In genomic region chr18:25805323-25805722, GRCh38 we compare ENCODE assay signal across 16 cellular contexts.
A peak's percentile ranks its signal among the peaks of the same experiment; 100 is the strongest.
DNase-seq lines count a peak whose midpoint lies in the region; ATAC-seq and TF ChIP-seq lines count a peak whose summit lies in the region.
"Had no signal": no experiment of that assay in that cellular context is flagged by ENCODE, and none has a peak within 500 bp of the region (broad histone marks: within the 10 kb centered on the region; RNA-seq: fewer than 3 reads in every experiment).

No MANE protein-coding gene starts in this region.

- H3K4me3 ChIP-seq in skeletal muscle cell (ENCODE audit: low read depth, low read length) = no peak overlapping the region
- H3K4me3 ChIP-seq: heart right ventricle, skin epidermis had no signal

- ATAC-seq in HG02981 (IDR thresholded peaks at IDR 0.05; ENCODE audit: unreplicated experiment) = no peak
- ATAC-seq: HepG2, left lobe of liver had no signal

- no peak overlapping the region for H3K27ac Mint-ChIP-seq in endothelial cell (ENCODE audit: unreplicated experiment)
- H3K27ac Mint-ChIP-seq: nephron progenitor cell had no signal

- H3K4me1 Mint-ChIP-seq in endothelial cell (ENCODE audit: unreplicated experiment) = no peaks in the 10 kb centered on the region
- H3K4me1 Mint-ChIP-seq: nephron progenitor cell had no signal

- TF ChIP-seq CTCF in endothelial cell (IDR thresholded peaks at IDR 0.05; ENCODE audit: unreplicated experiment) = no peak

- H3K27me3 Mint-ChIP-seq in endothelial cell (ENCODE audit: unreplicated experiment) = peaks cover 1% of the 10 kb centered on the region

- H3K4me3 Mint-ChIP-seq in endothelial cell (ENCODE audit: unreplicated experiment) = no peak overlapping the region
- H3K4me3 Mint-ChIP-seq: nephron progenitor cell had no signal

- no peaks in the 10 kb centered on the region for H3K9me3 Mint-ChIP-seq in endothelial cell (ENCODE audit: unreplicated experiment)

- no peaks in the 10 kb centered on the region for H3K36me3 Mint-ChIP-seq in endothelial cell (ENCODE audit: low read depth, unreplicated experiment)

- DNase-seq in GM04504 (ENCODE audit: low read depth) (peak; percentile 94), T1000 (lab: John Stamatoyannopoulos, UW) (peak; percentile 33), fibroblast of the conjunctiva (ENCODE audit: low read depth) (peak; percentile 83), skeletal muscle cell (ENCODE audit: low read depth) (peak; percentile 96), NCI-H2196 (lab: John Stamatoyannopoulos, UW; ENCODE audit: unreplicated experiment) (no peak), endothelial cell (ENCODE audit: low spot score) (no peak), NAMALWA (ENCODE audit: low spot score) (no peak)
- DNase-seq: activated CD4-positive, alpha-beta T cell treated with anti-CD3 and anti-CD28 coated beads, Interleukin-2, amount 50 U/mL, for 1 hour; effector CD4-positive, alpha-beta T cell; heart right ventricle; NCI-H1105 treated with DMSO at 0.1 percent for 48 hours; nephron progenitor cell had no signal

Comparison
In these comparisons a context has a peak if more than half of its experiments do, and no peak if none do; other contexts are left out.
1. DNase-seq: peak in GM04504 (single experiment), T1000 (single experiment), fibroblast of the conjunctiva (single experiment) and skeletal muscle cell (single experiment); none in NCI-H2196 (single experiment), endothelial cell (single experiment) and NAMALWA (single experiment).